Comparison of ENCODE assay signal across 20 cellular contexts in the genomic region with DNA sequence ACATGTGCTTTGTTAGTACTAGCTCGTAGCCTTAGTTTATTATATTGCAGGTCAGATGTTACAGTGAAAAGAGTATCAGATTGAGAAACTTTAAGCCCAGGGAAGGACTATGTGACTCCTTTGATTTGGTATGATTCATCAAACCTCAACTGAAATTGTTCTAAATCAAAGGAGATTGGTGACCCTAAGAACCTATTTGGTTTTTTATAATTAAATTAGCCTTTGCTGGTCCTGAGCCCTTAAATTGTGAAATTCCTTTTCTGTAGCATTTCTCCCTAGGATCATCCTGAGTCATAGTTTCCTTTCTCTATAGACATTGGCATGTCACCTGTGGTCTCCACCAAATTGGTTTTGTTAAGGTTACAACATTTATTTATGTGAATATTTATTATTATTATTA.
"Had no signal": no experiment of that assay in that cellular context is flagged by ENCODE, and none has a peak within 500 bp of the region (broad histone marks: within the 10 kb centered on the region; RNA-seq: fewer than 3 reads in every experiment).

No MANE protein-coding gene starts in this region.

- H3K27me3 Mint-ChIP-seq: activated CD4-positive, alpha-beta memory T cell treated with anti-CD3 and anti-CD28 coated beads, Interleukin-2, amount 10 ng/mL, durations not matched to agents 7 days and 5 days; activated CD4-positive, alpha-beta T cell treated with anti-CD3 and anti-CD28 coated beads for 36 hours; activated naive CD8-positive, alpha-beta T cell treated with anti-CD3 and anti-CD28 coated beads, Interleukin-2, amount 50 U/mL, for 24 hours; progenitor cell of endocrine pancreas; T-cell had no signal

- H3K27me3 ChIP-seq: neutrophil, right lobe of liver, suprapubic skin, upper lobe of left lung had no signal

- H3K27ac Mint-ChIP-seq: activated CD4-positive, alpha-beta memory T cell treated with anti-CD3 and anti-CD28 coated beads, Interleukin-2, amount 10 ng/mL, durations not matched to agents 7 days and 5 days; activated CD4-positive, alpha-beta T cell treated with anti-CD3 and anti-CD28 coated beads for 36 hours; activated naive CD8-positive, alpha-beta T cell treated with anti-CD3 and anti-CD28 coated beads, Interleukin-2, amount 50 U/mL, for 24 hours; activated T-cell treated with anti-CD3 and anti-CD28 coated beads, Interleukin-2, amount 50 U/mL, for 72 hours; naive thymus-derived CD4-positive, alpha-beta T cell; progenitor cell of endocrine pancreas; T-cell had no signal

- H3K4me3 Mint-ChIP-seq: activated CD4-positive, alpha-beta memory T cell treated with anti-CD3 and anti-CD28 coated beads, Interleukin-2, amount 10 ng/mL, durations not matched to agents 7 days and 5 days; activated CD4-positive, alpha-beta T cell treated with anti-CD3 and anti-CD28 coated beads for 36 hours; activated naive CD8-positive, alpha-beta T cell treated with anti-CD3 and anti-CD28 coated beads, Interleukin-2, amount 50 U/mL, for 24 hours; activated T-cell treated with anti-CD3 and anti-CD28 coated beads, Interleukin-2, amount 50 U/mL, for 72 hours; naive thymus-derived CD4-positive, alpha-beta T cell; T-cell had no signal

- H3K27ac ChIP-seq: lower lobe of right lung, neutrophil, right lobe of liver, suprapubic skin, upper lobe of left lung, VCaP had no signal

- ATAC-seq: activated CD4-positive, alpha-beta T cell treated with anti-CD3 and anti-CD28 coated beads for 36 hours; activated naive CD8-positive, alpha-beta T cell treated with anti-CD3 and anti-CD28 coated beads, Interleukin-2, amount 50 U/mL, for 24 hours; activated T-cell treated with anti-CD3 and anti-CD28 coated beads, Interleukin-2, amount 50 U/mL, for 72 hours; left cardiac atrium; lower lobe of right lung; naive thymus-derived CD4-positive, alpha-beta T cell; right lobe of liver; T-cell had no signal

- H3K36me3 Mint-ChIP-seq: naive thymus-derived CD4-positive, alpha-beta T cell; T-cell had no signal

- H3K9me3 ChIP-seq: lower lobe of right lung, neutrophil, right lobe of liver, suprapubic skin, upper lobe of left lung had no signal

- H3K4me1 ChIP-seq: lower lobe of right lung, right lobe of liver, suprapubic skin, upper lobe of left lung had no signal

- H3K9me3 Mint-ChIP-seq: activated CD4-positive, alpha-beta memory T cell treated with anti-CD3 and anti-CD28 coated beads, Interleukin-2, amount 10 ng/mL, durations not matched to agents 7 days and 5 days had no signal

- H3K36me3 ChIP-seq: lower lobe of right lung, neutrophil, right lobe of liver, suprapubic skin, upper lobe of left lung had no signal

- H3K4me1 Mint-ChIP-seq: activated CD4-positive, alpha-beta memory T cell treated with anti-CD3 and anti-CD28 coated beads, Interleukin-2, amount 10 ng/mL, durations not matched to agents 7 days and 5 days; activated CD4-positive, alpha-beta T cell treated with anti-CD3 and anti-CD28 coated beads for 36 hours; activated naive CD8-positive, alpha-beta T cell treated with anti-CD3 and anti-CD28 coated beads, Interleukin-2, amount 50 U/mL, for 24 hours; T-cell had no signal

- DNase-seq: activated CD4-positive, alpha-beta memory T cell treated with anti-CD3 and anti-CD28 coated beads, Interleukin-2, amount 10 ng/mL, durations not matched to agents 7 days and 5 days; activated CD4-positive, alpha-beta T cell treated with anti-CD3 and anti-CD28 coated beads for 36 hours; activated naive CD4-positive, alpha-beta T cell; activated naive CD8-positive, alpha-beta T cell treated with anti-CD3 and anti-CD28 coated beads, Interleukin-2, amount 50 U/mL, for 24 hours; activated T-cell treated with anti-CD3 and anti-CD28 coated beads, Interleukin-2, amount 50 U/mL, for 72 hours; caudate nucleus; cortex of kidney; effector memory CD4-positive, alpha-beta T cell; left cardiac atrium; lower lobe of right lung; naive thymus-derived CD4-positive, alpha-beta T cell; right lobe of liver; stimulated activated naive CD4-positive, alpha-beta T cell treated with Interleukin-2 at 50 U/mL for 16 hours; T-cell; T1000; upper lobe of left lung had no signal

- H3K4me3 ChIP-seq: lower lobe of right lung, right lobe of liver, suprapubic skin, upper lobe of left lung had no signal
